ENCODE assay signal across 16 cellular contexts in genomic region chr2:64581777-64582539, GRCh38.
DNase-seq lines count a peak whose midpoint lies in the region; ATAC-seq lines count a peak whose summit lies in the region.
"Had no signal": no experiment of that assay in that cellular context is flagged by ENCODE, and none has a peak within 500 bp of the region (broad histone marks: within the 10 kb centered on the region; RNA-seq: fewer than 3 reads in every experiment).

No MANE protein-coding gene starts in this region.

- no peak for DNase-seq in memory B cell (ENCODE audit: low spot score in 2 of 2)
- DNase-seq in activated CD4-positive, CD25-positive, alpha-beta regulatory T cell treated with anti-CD3 and anti-CD28 coated beads, Interleukin-2, amount 50 U/mL, for 72 hours = no peak
- no peak for DNase-seq in T-helper 2 cell treated with Interferon-gamma antibody and Interleukin-4, amounts not matched to agents 5 μg/mL and 100 μg/mL, for 36 hours (ENCODE audit: low spot score)
- DNase-seq: activated T-cell treated with anti-CD3 and anti-CD28 coated beads, Interleukin-2, amount 50 U/mL, for 24 hours; BE2C; esophagus squamous epithelium; NCI-H1436 treated with DMSO at 0.1 percent for 48 hours; PC-3; stimulated activated CD4-positive, alpha-beta T cell treated with anti-CD3 and anti-CD28 coated beads, Interleukin-4, amount 100 ng/mL, for 4 hours had no signal

- H3K36me3 Mint-ChIP-seq in memory B cell = peaks cover 18% of the 10 kb centered on the region
- H3K36me3 Mint-ChIP-seq in T-helper 2 cell treated with Interferon-gamma antibody and Interleukin-4, amounts not matched to agents 5 μg/mL and 100 μg/mL, for 36 hours (ENCODE audit: low read depth) = peaks cover 25% of the 10 kb centered on the region

- no peak overlapping the region for H3K4me3 Mint-ChIP-seq in memory B cell
- no peak overlapping the region for H3K4me3 Mint-ChIP-seq in T-helper 2 cell treated with Interferon-gamma antibody and Interleukin-4, amounts not matched to agents 5 μg/mL and 100 μg/mL, for 36 hours
- H3K4me3 Mint-ChIP-seq: activated T-cell treated with anti-CD3 and anti-CD28 coated beads, Interleukin-2, amount 50 U/mL, for 24 hours had no signal

- no peaks in the 10 kb centered on the region for H3K27me3 Mint-ChIP-seq in memory B cell
- no peaks in the 10 kb centered on the region for H3K27me3 Mint-ChIP-seq in T-helper 2 cell treated with Interferon-gamma antibody and Interleukin-4, amounts not matched to agents 5 μg/mL and 100 μg/mL, for 36 hours (ENCODE audit: low read depth)
- H3K27me3 Mint-ChIP-seq: activated T-cell treated with anti-CD3 and anti-CD28 coated beads, Interleukin-2, amount 50 U/mL, for 24 hours had no signal

- H3K27ac Mint-ChIP-seq in memory B cell = peak overlapping the region; percentile 73
- no peak overlapping the region for H3K27ac Mint-ChIP-seq in T-helper 2 cell treated with Interferon-gamma antibody and Interleukin-4, amounts not matched to agents 5 μg/mL and 100 μg/mL, for 36 hours
- H3K27ac Mint-ChIP-seq: activated naive CD4-positive, alpha-beta T cell treated with anti-CD3 and anti-CD28 coated beads, Interleukin-2, amount 50 U/mL, for 72 hours; activated T-cell treated with anti-CD3 and anti-CD28 coated beads, Interleukin-2, amount 50 U/mL, for 24 hours had no signal

- H3K4me1 Mint-ChIP-seq in memory B cell = peaks cover 7% of the 10 kb centered on the region
- peaks cover 13% of the 10 kb centered on the region for H3K4me1 Mint-ChIP-seq in T-helper 2 cell treated with Interferon-gamma antibody and Interleukin-4, amounts not matched to agents 5 μg/mL and 100 μg/mL, for 36 hours (ENCODE audit: low read depth)

- no peaks in the 10 kb centered on the region for H3K9me3 Mint-ChIP-seq in memory B cell
- no peaks in the 10 kb centered on the region for H3K9me3 Mint-ChIP-seq in T-helper 2 cell treated with Interferon-gamma antibody and Interleukin-4, amounts not matched to agents 5 μg/mL and 100 μg/mL, for 36 hours
- H3K9me3 Mint-ChIP-seq: activated naive CD4-positive, alpha-beta T cell treated with anti-CD3 and anti-CD28 coated beads, Interleukin-2, amount 50 U/mL, for 72 hours; activated T-cell treated with anti-CD3 and anti-CD28 coated beads, Interleukin-2, amount 50 U/mL, for 24 hours had no signal

- peak; percentile 43 for ATAC-seq in GM18868 (IDR thresholded peaks at IDR 0.05; ENCODE audit: unreplicated experiment)
- ATAC-seq in HG02571 (IDR thresholded peaks at IDR 0.05; ENCODE audit: unreplicated experiment) = peak; percentile 39
- ATAC-seq in HG03354 (IDR thresholded peaks at IDR 0.05; ENCODE audit: poor library complexity, severe bottlenecking, unreplicated experiment) = peak; percentile 40
- ATAC-seq in memory B cell (ENCODE audit: low read depth) = peak; percentile 42
- no peak for ATAC-seq in HG03378 (IDR thresholded peaks at IDR 0.05; ENCODE audit: unreplicated experiment)
- ATAC-seq in HG03135 (IDR thresholded peaks at IDR 0.05; ENCODE audit: unreplicated experiment) = no peak
- ATAC-seq: PC-3, SK-N-SH treated with all-trans-retinoic acid at 6 μM for 48 hours had no signal

Comparison
In these comparisons a context has a peak if more than half of its experiments do, and no peak if none do; other contexts are left out.
1. ATAC-seq: peak in GM18868 (single experiment), HG02571 (single experiment), HG03354 (single experiment) and memory B cell (single experiment); none in HG03378 (single experiment) and HG03135 (single experiment).